Comparison of ENCODE assay signal across 1 cellular context in the genomic region with DNA sequence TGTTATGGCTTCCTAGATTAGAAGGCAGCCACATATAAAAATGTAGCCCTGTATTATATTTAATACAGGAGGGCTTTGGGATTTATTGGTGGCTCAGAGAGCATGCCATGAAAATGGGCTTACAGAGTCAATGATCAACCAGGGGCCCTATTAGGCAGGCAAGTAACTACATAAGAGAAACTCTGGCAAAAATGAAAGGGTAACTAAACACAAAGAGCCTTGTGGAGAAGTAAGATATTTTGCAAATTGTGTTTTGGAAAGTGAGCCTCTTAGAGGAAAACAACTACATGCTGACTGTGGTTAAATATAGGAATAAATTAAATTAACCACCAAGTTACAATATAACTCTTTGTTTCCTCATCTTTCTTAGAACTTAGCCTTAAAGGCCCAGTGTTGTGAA.
TF ChIP-seq lines count a peak whose summit lies in the region.

No MANE protein-coding gene starts in this region.

TF ChIP-seq in HepG2, 621 proteins besides CTCF, POLR2A, EP300 and RAD21:
- TF ChIP-seq, protein P1, sequence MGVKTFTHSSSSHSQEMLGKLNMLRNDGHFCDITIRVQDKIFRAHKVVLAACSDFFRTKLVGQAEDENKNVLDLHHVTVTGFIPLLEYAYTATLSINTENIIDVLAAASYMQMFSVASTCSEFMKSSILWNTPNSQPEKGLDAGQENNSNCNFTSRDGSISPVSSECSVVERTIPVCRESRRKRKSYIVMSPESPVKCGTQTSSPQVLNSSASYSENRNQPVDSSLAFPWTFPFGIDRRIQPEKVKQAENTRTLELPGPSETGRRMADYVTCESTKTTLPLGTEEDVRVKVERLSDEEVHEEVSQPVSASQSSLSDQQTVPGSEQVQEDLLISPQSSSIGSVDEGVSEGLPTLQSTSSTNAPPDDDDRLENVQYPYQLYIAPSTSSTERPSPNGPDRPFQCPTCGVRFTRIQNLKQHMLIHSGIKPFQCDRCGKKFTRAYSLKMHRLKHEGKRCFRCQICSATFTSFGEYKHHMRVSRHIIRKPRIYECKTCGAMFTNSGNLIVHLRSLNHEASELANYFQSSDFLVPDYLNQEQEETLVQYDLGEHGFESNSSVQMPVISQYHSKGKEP (CRISPR knock-in tag; IDR thresholded peaks at IDR 0.05) = no peak
- TF ChIP-seq DMAP1 (CRISPR knock-in tag; IDR thresholded peaks at IDR 0.05) (no peak), ZNF629 (CRISPR knock-in tag; conservative IDR thresholded peaks at IDR 0.05) (peak; percentile 73), ZNF205 (CRISPR knock-in tag; IDR thresholded peaks at IDR 0.05) (no peak)
- TF ChIP-seq, protein P2, sequence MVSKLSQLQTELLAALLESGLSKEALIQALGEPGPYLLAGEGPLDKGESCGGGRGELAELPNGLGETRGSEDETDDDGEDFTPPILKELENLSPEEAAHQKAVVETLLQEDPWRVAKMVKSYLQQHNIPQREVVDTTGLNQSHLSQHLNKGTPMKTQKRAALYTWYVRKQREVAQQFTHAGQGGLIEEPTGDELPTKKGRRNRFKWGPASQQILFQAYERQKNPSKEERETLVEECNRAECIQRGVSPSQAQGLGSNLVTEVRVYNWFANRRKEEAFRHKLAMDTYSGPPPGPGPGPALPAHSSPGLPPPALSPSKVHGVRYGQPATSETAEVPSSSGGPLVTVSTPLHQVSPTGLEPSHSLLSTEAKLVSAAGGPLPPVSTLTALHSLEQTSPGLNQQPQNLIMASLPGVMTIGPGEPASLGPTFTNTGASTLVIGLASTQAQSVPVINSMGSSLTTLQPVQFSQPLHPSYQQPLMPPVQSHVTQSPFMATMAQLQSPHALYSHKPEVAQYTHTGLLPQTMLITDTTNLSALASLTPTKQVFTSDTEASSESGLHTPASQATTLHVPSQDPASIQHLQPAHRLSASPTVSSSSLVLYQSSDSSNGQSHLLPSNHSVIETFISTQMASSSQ (IDR thresholded peaks at IDR 0.05; ENCODE audit: low read depth) = 0 out of 2 replicates have a peak, but pooled peaks have one; percentile 23
- TF ChIP-seq, protein P2 (CRISPR knock-in tag; IDR thresholded peaks at IDR 0.05; ENCODE audit: borderline replicate concordance) = no peak
